Comparison of ENCODE assay signal across 1 cellular context in the genomic region with DNA sequence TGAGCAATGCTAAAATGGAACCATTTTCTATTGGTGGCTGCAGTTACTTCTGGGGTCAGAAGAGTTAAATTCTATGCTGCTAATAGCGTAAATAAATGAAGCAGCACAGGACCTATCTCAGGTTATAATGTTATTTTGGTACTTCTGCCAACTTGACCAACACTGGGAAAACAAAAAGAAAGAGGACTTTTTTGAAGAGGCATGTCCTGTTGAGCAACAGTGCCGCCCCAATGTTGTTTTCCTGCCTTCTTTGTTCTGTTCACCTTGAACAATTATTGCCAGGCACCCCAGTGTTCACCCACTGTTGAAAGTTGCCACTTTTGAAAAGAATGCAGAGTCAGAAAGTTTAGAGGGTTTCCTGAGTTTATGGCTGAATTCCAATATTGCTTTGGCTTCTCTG.
TF ChIP-seq lines count a peak whose summit lies in the region.

No MANE protein-coding gene starts in this region.

TF ChIP-seq in HepG2, 621 proteins besides CTCF, POLR2A, EP300 and RAD21 (continued from another document):
- TF ChIP-seq, protein P1, sequence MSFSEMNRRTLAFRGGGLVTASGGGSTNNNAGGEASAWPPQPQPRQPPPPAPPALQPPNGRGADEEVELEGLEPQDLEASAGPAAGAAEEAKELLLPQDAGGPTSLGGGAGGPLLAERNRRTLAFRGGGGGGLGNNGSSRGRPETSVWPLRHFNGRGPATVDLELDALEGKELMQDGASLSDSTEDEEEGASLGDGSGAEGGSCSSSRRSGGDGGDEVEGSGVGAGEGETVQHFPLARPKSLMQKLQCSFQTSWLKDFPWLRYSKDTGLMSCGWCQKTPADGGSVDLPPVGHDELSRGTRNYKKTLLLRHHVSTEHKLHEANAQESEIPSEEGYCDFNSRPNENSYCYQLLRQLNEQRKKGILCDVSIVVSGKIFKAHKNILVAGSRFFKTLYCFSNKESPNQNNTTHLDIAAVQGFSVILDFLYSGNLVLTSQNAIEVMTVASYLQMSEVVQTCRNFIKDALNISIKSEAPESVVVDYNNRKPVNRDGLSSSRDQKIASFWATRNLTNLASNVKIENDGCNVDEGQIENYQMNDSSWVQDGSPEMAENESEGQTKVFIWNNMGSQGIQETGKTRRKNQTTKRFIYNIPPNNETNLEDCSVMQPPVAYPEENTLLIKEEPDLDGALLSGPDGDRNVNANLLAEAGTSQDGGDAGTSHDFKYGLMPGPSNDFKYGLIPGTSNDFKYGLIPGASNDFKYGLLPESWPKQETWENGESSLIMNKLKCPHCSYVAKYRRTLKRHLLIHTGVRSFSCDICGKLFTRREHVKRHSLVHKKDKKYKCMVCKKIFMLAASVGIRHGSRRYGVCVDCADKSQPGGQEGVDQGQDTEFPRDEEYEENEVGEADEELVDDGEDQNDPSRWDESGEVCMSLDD (CRISPR knock-in tag; IDR thresholded peaks at IDR 0.05; ENCODE audit: borderline replicate concordance) = no peak
- TF ChIP-seq RBFOX2 (IDR thresholded peaks at IDR 0.05; ENCODE audit: low read depth, low read length) (no peak), HES4 (CRISPR knock-in tag; IDR thresholded peaks at IDR 0.05; ENCODE audit: borderline replicate concordance) (no peak), ZNF766 (CRISPR knock-in tag; IDR thresholded peaks at IDR 0.05; ENCODE audit: borderline replicate concordance) (no peak), ZSCAN25 (CRISPR knock-in tag; IDR thresholded peaks at IDR 0.05) (no peak), CREB1 (IDR thresholded peaks at IDR 0.05) (no peak), CREB1 (CRISPR knock-in tag; IDR thresholded peaks at IDR 0.05) (no peak), ZC3H13 (CRISPR knock-in tag; IDR thresholded peaks at IDR 0.05) (no peak), ZBTB7B (CRISPR knock-in tag; IDR thresholded peaks at IDR 0.05) (no peak), ZNF883 (CRISPR knock-in tag; IDR thresholded peaks at IDR 0.05; ENCODE audit: not compliant biosample characterization) (no peak)
